Comparison of ENCODE assay signal across 10 cellular contexts in genomic region chr2:196459539-196459938, GRCh38.
A peak's percentile ranks its signal among the peaks of the same experiment; 100 is the strongest.
DNase-seq lines count a peak whose midpoint lies in the region; ATAC-seq and TF ChIP-seq lines count a peak whose summit lies in the region.
"Had no signal": no experiment of that assay in that cellular context is flagged by ENCODE, and none has a peak within 500 bp of the region (broad histone marks: within the 10 kb centered on the region; RNA-seq: fewer than 3 reads in every experiment).

No MANE protein-coding gene starts in this region.

- POLR2A ChIA-PET in activated naive CD8-positive, alpha-beta T cell treated with anti-CD3 and anti-CD28 coated beads, Interleukin-2, amount 10 ng/mL, durations not matched to agents 7 days and 5 days (lab: Charles Lee) = no interaction called here

- H3K79me2 ChIP-seq in MM.1S (ENCODE audit: low read length) = no peaks in the 10 kb centered on the region
- H3K79me2 ChIP-seq: parathyroid adenoma had no signal

- no peaks in the 10 kb centered on the region for H3K9me3 ChIP-seq in MM.1S (replicated peaks; ENCODE audit: insufficient read depth, low read length)

- H3K4me3 ChIP-seq in MM.1S (ENCODE audit: low read length) (peak overlapping the region; percentile 10; the same call in 1 of the 2 replicates), astrocyte of the cerebellum (ENCODE audit: low read depth, low read length) (no peak overlapping the region), lower leg skin (ENCODE audit: low read depth, poor library complexity, severe bottlenecking) (no peak overlapping the region)

- no peak for ATAC-seq in activated naive CD8-positive, alpha-beta T cell treated with anti-CD3 and anti-CD28 coated beads, Interleukin-2, amount 10 ng/mL, durations not matched to agents 7 days and 5 days (ENCODE audit: low read depth)
- ATAC-seq in activated naive CD8-positive, alpha-beta T cell treated with anti-CD3 and anti-CD28 coated beads, Interleukin-2, amount 50 U/mL, for 24 hours = no peak
- ATAC-seq in stimulated activated naive B cell treated with anti-CD40 and anti-IgM and Interleukin-4, amounts not matched to agents 10 μg/mL and 1 μg/mL and 100 μg/mL, for 72 hours (replicated peaks) = peak; percentile 51 to 58
- no peak for ATAC-seq in GM18858 (IDR thresholded peaks at IDR 0.05; ENCODE audit: unreplicated experiment)
- ATAC-seq: Panc1 had no signal

- H3K27ac Mint-ChIP-seq in activated naive CD8-positive, alpha-beta T cell treated with anti-CD3 and anti-CD28 coated beads, Interleukin-2, amount 10 ng/mL, durations not matched to agents 7 days and 5 days = no peak overlapping the region
- no peak overlapping the region for H3K27ac Mint-ChIP-seq in activated naive CD8-positive, alpha-beta T cell treated with anti-CD3 and anti-CD28 coated beads, Interleukin-2, amount 50 U/mL, for 24 hours
- no peak overlapping the region for H3K27ac Mint-ChIP-seq in stimulated activated naive B cell treated with anti-CD40 and anti-IgM and Interleukin-4, amounts not matched to agents 10 μg/mL and 1 μg/mL and 100 μg/mL, for 72 hours

- no peak overlapping the region for H3K9ac ChIP-seq in MM.1S (ENCODE audit: low read length)
- H3K9ac ChIP-seq: parathyroid adenoma had no signal

- H3K36me3 Mint-ChIP-seq in activated naive CD8-positive, alpha-beta T cell treated with anti-CD3 and anti-CD28 coated beads, Interleukin-2, amount 10 ng/mL, durations not matched to agents 7 days and 5 days = peaks cover 4% of the 10 kb centered on the region
- no peaks in the 10 kb centered on the region for H3K36me3 Mint-ChIP-seq in activated naive CD8-positive, alpha-beta T cell treated with anti-CD3 and anti-CD28 coated beads, Interleukin-2, amount 50 U/mL, for 24 hours (ENCODE audit: low read depth)
- H3K36me3 Mint-ChIP-seq in stimulated activated naive B cell treated with anti-CD40 and anti-IgM and Interleukin-4, amounts not matched to agents 10 μg/mL and 1 μg/mL and 100 μg/mL, for 72 hours = peaks cover 6 to 8% of the 10 kb centered on the region in 2 donors

- peaks cover 69% of the 10 kb centered on the region for H3K27me3 ChIP-seq in MM.1S (replicated peaks; ENCODE audit: insufficient read depth, low read length)

- in situ Hi-C loops in astrocyte of the cerebellum (cut with HindIII; ENCODE audit: low sequenced_read_pairs) = no loop called here

- DNase-seq in activated naive CD8-positive, alpha-beta T cell treated with anti-CD3 and anti-CD28 coated beads, Interleukin-2, amount 10 ng/mL, durations not matched to agents 7 days and 5 days = no peak
- DNase-seq in activated naive CD8-positive, alpha-beta T cell treated with anti-CD3 and anti-CD28 coated beads, Interleukin-2, amount 50 U/mL, for 24 hours = no peak
- DNase-seq in MM.1S (peak; percentile 87), astrocyte of the cerebellum (ENCODE audit: low read depth) (peak; percentile 51), lower leg skin (ENCODE audit: low spot score in 2 of 2) (no peak), putamen (ENCODE audit: low spot score) (no peak)
- peak; percentile 7 for DNase-seq in stimulated activated naive B cell treated with anti-CD40 and anti-IgM and Interleukin-4, amounts not matched to agents 10 μg/mL and 1 μg/mL and 100 μg/mL, for 72 hours

- H3K4me1 ChIP-seq in MM.1S (ENCODE audit: low read length) = peaks cover 30% of the 10 kb centered on the region

- peaks cover 12% of the 10 kb centered on the region for H3K9me3 Mint-ChIP-seq in activated naive CD8-positive, alpha-beta T cell treated with anti-CD3 and anti-CD28 coated beads, Interleukin-2, amount 10 ng/mL, durations not matched to agents 7 days and 5 days
- H3K9me3 Mint-ChIP-seq in activated naive CD8-positive, alpha-beta T cell treated with anti-CD3 and anti-CD28 coated beads, Interleukin-2, amount 50 U/mL, for 24 hours = peaks cover 10% of the 10 kb centered on the region
- H3K9me3 Mint-ChIP-seq in stimulated activated naive B cell treated with anti-CD40 and anti-IgM and Interleukin-4, amounts not matched to agents 10 μg/mL and 1 μg/mL and 100 μg/mL, for 72 hours = peaks cover 6 to 9% of the 10 kb centered on the region in 2 donors

- no peak overlapping the region for H2AFZ ChIP-seq in MM.1S (ENCODE audit: low read length)
- H2AFZ ChIP-seq: parathyroid adenoma had no signal

- no peak for TF ChIP-seq POLR2A in lower leg skin (IDR thresholded peaks at IDR 0.05)

- peak overlapping the region; percentile 54 for H3K4me2 ChIP-seq in MM.1S (ENCODE audit: low read depth, low read length)

- H3K9me2 ChIP-seq in MM.1S (replicated peaks; ENCODE audit: insufficient read depth, low read length) = no peaks in the 10 kb centered on the region

- 57 to 58% methylated on average over 7 of the region's 7 CpGs for WGBS in lower leg skin, 2 donors

- H3K4me3 Mint-ChIP-seq in activated naive CD8-positive, alpha-beta T cell treated with anti-CD3 and anti-CD28 coated beads, Interleukin-2, amount 10 ng/mL, durations not matched to agents 7 days and 5 days = peak overlapping the region; percentile 4
- no peak overlapping the region for H3K4me3 Mint-ChIP-seq in activated naive CD8-positive, alpha-beta T cell treated with anti-CD3 and anti-CD28 coated beads, Interleukin-2, amount 50 U/mL, for 24 hours
- H3K4me3 Mint-ChIP-seq in stimulated activated naive B cell treated with anti-CD40 and anti-IgM and Interleukin-4, amounts not matched to agents 10 μg/mL and 1 μg/mL and 100 μg/mL, for 72 hours = peak overlapping the region; percentile 66 to 68

- H3K4me1 Mint-ChIP-seq in activated naive CD8-positive, alpha-beta T cell treated with anti-CD3 and anti-CD28 coated beads, Interleukin-2, amount 10 ng/mL, durations not matched to agents 7 days and 5 days = peaks cover 15% of the 10 kb centered on the region
- H3K4me1 Mint-ChIP-seq in activated naive CD8-positive, alpha-beta T cell treated with anti-CD3 and anti-CD28 coated beads, Interleukin-2, amount 50 U/mL, for 24 hours = peaks cover 12% of the 10 kb centered on the region
- peaks cover 15 to 25% of the 10 kb centered on the region in 2 donors for H3K4me1 Mint-ChIP-seq in stimulated activated naive B cell treated with anti-CD40 and anti-IgM and Interleukin-4, amounts not matched to agents 10 μg/mL and 1 μg/mL and 100 μg/mL, for 72 hours

- no peaks in the 10 kb centered on the region for H3K36me3 ChIP-seq in MM.1S (replicated peaks; ENCODE audit: insufficient read depth, low read length)

- H3F3A ChIP-seq in MM.1S (ENCODE audit: insufficient read depth, low read length) = no peaks in the 10 kb centered on the region

- intact Hi-C loops in lower leg skin (cut with DNase I; ENCODE audit: low total_unique reads) = no loop called here

- H4K20me1 ChIP-seq in MM.1S (ENCODE audit: insufficient read depth, low read length) = no peaks in the 10 kb centered on the region

- H3K27ac ChIP-seq in MM.1S (ENCODE audit: low read length) = no peak overlapping the region
- H3K27ac ChIP-seq: parathyroid adenoma had no signal

- H3K27me3 Mint-ChIP-seq in activated naive CD8-positive, alpha-beta T cell treated with anti-CD3 and anti-CD28 coated beads, Interleukin-2, amount 10 ng/mL, durations not matched to agents 7 days and 5 days = peaks cover 66% of the 10 kb centered on the region
- peaks cover 45% of the 10 kb centered on the region for H3K27me3 Mint-ChIP-seq in activated naive CD8-positive, alpha-beta T cell treated with anti-CD3 and anti-CD28 coated beads, Interleukin-2, amount 50 U/mL, for 24 hours
- peaks cover 22 to 40% of the 10 kb centered on the region in 2 donors for H3K27me3 Mint-ChIP-seq in stimulated activated naive B cell treated with anti-CD40 and anti-IgM and Interleukin-4, amounts not matched to agents 10 μg/mL and 1 μg/mL and 100 μg/mL, for 72 hours

- TF ChIP-seq CTCF in MM.1S (IDR thresholded peaks at IDR 0.05; ENCODE audit: low read length) = no peak
- no peak for TF ChIP-seq CTCF in astrocyte of the cerebellum (IDR thresholded peaks at IDR 0.05; ENCODE audit: low read depth, low read length, missing control alignments)
- no peak for TF ChIP-seq CTCF in lower leg skin (IDR thresholded peaks at IDR 0.05)

Comparison
In these comparisons a context has a peak if more than half of its experiments do, and no peak if none do; other contexts are left out.
1. ATAC-seq: peak in stimulated activated naive B cell treated with anti-CD40 and anti-IgM and Interleukin-4, amounts not matched to agents 10 μg/mL and 1 μg/mL and 100 μg/mL, for 72 hours (2 of 2); none in activated naive CD8-positive, alpha-beta T cell treated with anti-CD3 and anti-CD28 coated beads, Interleukin-2, amount 10 ng/mL, durations not matched to agents 7 days and 5 days (single experiment), activated naive CD8-positive, alpha-beta T cell treated with anti-CD3 and anti-CD28 coated beads, Interleukin-2, amount 50 U/mL, for 24 hours (single experiment) and GM18858 (single experiment).
2. DNase-seq: peak in MM.1S (single experiment), astrocyte of the cerebellum (single experiment) and stimulated activated naive B cell treated with anti-CD40 and anti-IgM and Interleukin-4, amounts not matched to agents 10 μg/mL and 1 μg/mL and 100 μg/mL, for 72 hours (single experiment); none in activated naive CD8-positive, alpha-beta T cell treated with anti-CD3 and anti-CD28 coated beads, Interleukin-2, amount 10 ng/mL, durations not matched to agents 7 days and 5 days (single experiment), activated naive CD8-positive, alpha-beta T cell treated with anti-CD3 and anti-CD28 coated beads, Interleukin-2, amount 50 U/mL, for 24 hours (single experiment), lower leg skin (0 of 2) and putamen (single experiment).